In the genomic region with DNA sequence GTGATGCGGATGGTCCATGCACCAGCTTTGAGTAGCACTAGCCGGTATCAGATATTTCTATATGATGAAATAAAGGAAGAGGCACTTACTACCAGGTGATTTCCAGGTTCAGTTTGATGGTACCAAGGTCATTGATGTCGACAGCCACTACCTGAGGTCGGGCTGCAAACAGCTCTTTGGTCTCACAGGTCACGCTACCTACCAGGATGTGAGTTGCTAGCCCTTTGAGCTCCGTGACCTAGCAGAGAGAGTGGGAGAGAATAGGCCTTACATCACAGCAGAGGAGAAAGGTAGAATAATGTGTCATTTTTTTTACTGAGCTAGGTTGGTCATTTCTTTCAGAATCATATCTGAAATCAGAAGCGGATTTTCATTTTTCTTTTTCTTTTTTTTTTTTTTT, we compare ENCODE assay signal across 31 cellular contexts. TPM values are rescaled to one million over a fixed set of nuclear protein-coding genes. Genes with fewer than 3 reads are reported as not detected.
DNase-seq lines count a peak whose midpoint lies in the region; ATAC-seq, FAIRE-seq and TF ChIP-seq lines count a peak whose summit lies in the region.
"Had no signal": no experiment of that assay in that cellular context is flagged by ENCODE, and none has a peak within 500 bp of the region (broad histone marks: within the 10 kb centered on the region; RNA-seq: fewer than 3 reads in every experiment).

No MANE protein-coding gene starts in this region.

- WGBS in HepG2 (ENCODE audit: low lambda C conversion rate), result 13% methylated on average over 7 of the region's 7 CpGs

- H3K27me3 Mint-ChIP-seq in activated naive CD4-positive, alpha-beta T cell treated with anti-CD3 and anti-CD28 coated beads, Interleukin-2, amount 10 ng/mL, durations not matched to agents 7 days and 5 days, result no peaks in the 10 kb centered on the region
- H3K27me3 Mint-ChIP-seq in T-helper 17 cell, result no peaks in the 10 kb centered on the region
- H3K27me3 Mint-ChIP-seq in stimulated activated naive B cell treated with anti-CD40 and anti-IgM and Interleukin-4, amounts not matched to agents 10 μg/mL and 1 μg/mL and 100 μg/mL, for 72 hours, result no peaks in the 10 kb centered on the region
- H3K27me3 Mint-ChIP-seq: activated CD8-positive, alpha-beta memory T cell treated with anti-CD3 and anti-CD28 coated beads, Interleukin-2, amount 10 ng/mL, durations not matched to agents 7 days and 5 days had no signal

- in situ Hi-C loops in HepG2 (cut with HindIII; ENCODE audit: extremely low pct_ligation_motif_present, low pct_unique_long_range_greater_than_20kb), result no loop called here

- no TSS peak for BruUV-seq in HepG2 (replicated peaks; lab: Mats Ljungman, UMichigan)

- H3K27me3 ChIP-seq in HepG2 (ENCODE audit: control insufficient read depth in 1 of 2, insufficient read depth in 2 of 2, low read length in 2 of 2), result peaks cover 0 to 5% of the 10 kb centered on the region in 2 experiments; a peak in 3 of 5 replicates
- no peaks in the 10 kb centered on the region for H3K27me3 ChIP-seq in colonic mucosa
- H3K27me3 ChIP-seq: BE2C, spleen had no signal

- H3K4me3 ChIP-seq in HepG2 (replicated peaks in 1 of 3; ENCODE audit: insufficient read depth in 1 of 3, low read depth in 2 of 3, low read length in 3 of 3), result no peak overlapping the region
- no peak overlapping the region for H3K4me3 ChIP-seq in colonic mucosa
- H3K4me3 ChIP-seq: spleen had no signal

- CTCF ChIA-PET in activated naive CD4-positive, alpha-beta T cell treated with anti-CD3 and anti-CD28 coated beads, Interleukin-2, amount 10 ng/mL, durations not matched to agents 7 days and 5 days (lab: Charles Lee), result interaction anchor here (0.7 to 0.8 kb wide), 2 partner anchors 16 to 168 kb away, joined by 3 to 4 read pairs; no protein-coding TSS in a partner anchor
- CTCF ChIA-PET in HepG2 (lab: Yijun Ruan, JAX; ENCODE audit: low intra/inter-chr PET ratio, low total read pairs), result no interaction called here

- FAIRE-seq in HepG2 (lab: Jason Lieb, UNC), result no peak
- FAIRE-seq: GM12892 had no signal

- POLR2A ChIA-PET in HepG2 (lab: Yijun Ruan, JAX), result interaction anchor here (0.6 kb wide), 1 partner anchor 8 kb away, joined by 3 read pairs; no protein-coding TSS in a partner anchor

- no peak overlapping the region for H3K9ac ChIP-seq in HepG2 (ENCODE audit: insufficient read depth, low read depth, low read length)
- no peak overlapping the region for H3K9ac ChIP-seq in colonic mucosa (ENCODE audit: low read depth in 2 of 2, low read length in 2 of 2)

- TF ChIP-seq RAD21 in HepG2 (CRISPR knock-in tag; IDR thresholded peaks at IDR 0.05), result no peak

- DNase-seq in activated naive CD4-positive, alpha-beta T cell treated with anti-CD3 and anti-CD28 coated beads, Interleukin-2, amount 10 ng/mL, durations not matched to agents 7 days and 5 days, result no peak
- DNase-seq in activated naive CD4-positive, alpha-beta T cell treated with Interleukin-2 at 50 U/mL for 16 hours, result no peak
- DNase-seq in T-helper 17 cell (no peak), HepG2 (ENCODE audit: low spot score) (peak; percentile 18), colonic mucosa (no peak), HCEC 1CT (no peak), HuH-7 (ENCODE audit: low spot score) (no peak)
- DNase-seq in stimulated activated naive B cell treated with anti-CD40 and anti-IgM and Interleukin-4, amounts not matched to agents 10 μg/mL and 1 μg/mL and 100 μg/mL, for 72 hours, result no peak
- DNase-seq: ACHN; activated CD8-positive, alpha-beta memory T cell treated with anti-CD3 and anti-CD28 coated beads, Interleukin-2, amount 10 ng/mL, durations not matched to agents 7 days and 5 days; BE2C; Caco-2; caudate nucleus; DMS53; erythroblast; H7; Kasumi-1; mammary epithelial cell; NCI-H2107; NCI-H345; NCI-H69; posterior cingulate gyrus; right cardiac atrium; SHP77; spleen; stimulated activated CD4-positive, alpha-beta T cell treated with anti-CD3 and anti-CD28 coated beads, Interleukin-2, amount 100 ng/mL, for 24 hours; substantia nigra; trophoblast cell had no signal

- no peaks in the 10 kb centered on the region for H3K79me2 ChIP-seq in HepG2 (ENCODE audit: insufficient read depth, low read length)

- H3K4me3 Mint-ChIP-seq in activated naive CD4-positive, alpha-beta T cell treated with anti-CD3 and anti-CD28 coated beads, Interleukin-2, amount 10 ng/mL, durations not matched to agents 7 days and 5 days, result no peak overlapping the region
- no peak overlapping the region for H3K4me3 Mint-ChIP-seq in T-helper 17 cell
- H3K4me3 Mint-ChIP-seq in stimulated activated naive B cell treated with anti-CD40 and anti-IgM and Interleukin-4, amounts not matched to agents 10 μg/mL and 1 μg/mL and 100 μg/mL, for 72 hours, result no peak overlapping the region
- H3K4me3 Mint-ChIP-seq: activated CD8-positive, alpha-beta memory T cell treated with anti-CD3 and anti-CD28 coated beads, Interleukin-2, amount 10 ng/mL, durations not matched to agents 7 days and 5 days had no signal

- H3K9me3 ChIP-seq in T-helper 17 cell (ENCODE audit: control insufficient read depth, low read length, poor library complexity, severe bottlenecking) (no peaks in the 10 kb centered on the region), HepG2 (ENCODE audit: low read length) (no peaks in the 10 kb centered on the region), colonic mucosa (no peaks in the 10 kb centered on the region)
- H3K9me3 ChIP-seq: BE2C, Caco-2, spleen had no signal

- no peak overlapping the region for H2AFZ ChIP-seq in HepG2 (ENCODE audit: low read length)

- H3K36me3 ChIP-seq in HepG2 (replicated peaks in 1 of 2; ENCODE audit: control insufficient read depth in 1 of 2, insufficient read depth in 2 of 2, low read length in 2 of 2) (no peaks in the 10 kb centered on the region), colonic mucosa (no peaks in the 10 kb centered on the region)
- H3K36me3 ChIP-seq: BE2C had no signal

- peak overlapping the region; percentile 69 for H3K27ac Mint-ChIP-seq in activated naive CD4-positive, alpha-beta T cell treated with anti-CD3 and anti-CD28 coated beads, Interleukin-2, amount 10 ng/mL, durations not matched to agents 7 days and 5 days
- H3K27ac Mint-ChIP-seq in T-helper 17 cell, result peak overlapping the region; percentile 83
- H3K27ac Mint-ChIP-seq in stimulated activated naive B cell treated with anti-CD40 and anti-IgM and Interleukin-4, amounts not matched to agents 10 μg/mL and 1 μg/mL and 100 μg/mL, for 72 hours, result peak overlapping the region; percentile 82
- H3K27ac Mint-ChIP-seq: activated CD8-positive, alpha-beta memory T cell treated with anti-CD3 and anti-CD28 coated beads, Interleukin-2, amount 10 ng/mL, durations not matched to agents 7 days and 5 days had no signal

- intact Hi-C loops in HepG2 (cut with micrococcal nuclease; ENCODE audit: unreplicated experiment), result no loop called here
- intact Hi-C loops in colonic mucosa (cut with DNase I), result no loop called here

- peaks cover 90% of the 10 kb centered on the region for H3K36me3 Mint-ChIP-seq in activated naive CD4-positive, alpha-beta T cell treated with anti-CD3 and anti-CD28 coated beads, Interleukin-2, amount 10 ng/mL, durations not matched to agents 7 days and 5 days
- H3K36me3 Mint-ChIP-seq in T-helper 17 cell (ENCODE audit: low read depth), result peaks cover 8% of the 10 kb centered on the region
- peaks cover 35 to 56% of the 10 kb centered on the region in 2 donors for H3K36me3 Mint-ChIP-seq in stimulated activated naive B cell treated with anti-CD40 and anti-IgM and Interleukin-4, amounts not matched to agents 10 μg/mL and 1 μg/mL and 100 μg/mL, for 72 hours

- H3K4me1 Mint-ChIP-seq in activated naive CD4-positive, alpha-beta T cell treated with anti-CD3 and anti-CD28 coated beads, Interleukin-2, amount 10 ng/mL, durations not matched to agents 7 days and 5 days, result peaks cover 24% of the 10 kb centered on the region
- H3K4me1 Mint-ChIP-seq in T-helper 17 cell, result peaks cover 28% of the 10 kb centered on the region
- peaks cover 14 to 49% of the 10 kb centered on the region in 2 donors for H3K4me1 Mint-ChIP-seq in stimulated activated naive B cell treated with anti-CD40 and anti-IgM and Interleukin-4, amounts not matched to agents 10 μg/mL and 1 μg/mL and 100 μg/mL, for 72 hours
- H3K4me1 Mint-ChIP-seq: activated CD8-positive, alpha-beta memory T cell treated with anti-CD3 and anti-CD28 coated beads, Interleukin-2, amount 10 ng/mL, durations not matched to agents 7 days and 5 days had no signal

- TF ChIP-seq CTCF in HepG2 (CRISPR knock-in tag; IDR thresholded peaks at IDR 0.05) (no peak), colonic mucosa (IDR thresholded peaks at IDR 0.05) (no peak)

- TF ChIP-seq EP300 in HepG2 (IDR thresholded peaks at IDR 0.05; ENCODE audit: low read depth in 2 of 2, low read length in 2 of 2) (no peak), HepG2 (CRISPR knock-in tag; IDR thresholded peaks at IDR 0.05; ENCODE audit: borderline replicate concordance) (no peak)

- H3K4me2 ChIP-seq in HepG2 (ENCODE audit: low read depth, low read length), result no peak overlapping the region

- no peak overlapping the region for H3K27ac ChIP-seq in HepG2 (ENCODE audit: extremely low read length, insufficient read depth, low read length)
- H3K27ac ChIP-seq in colonic mucosa, result no peak overlapping the region

- H4K20me1 ChIP-seq in HepG2 (ENCODE audit: insufficient read depth, low read length), result no peaks in the 10 kb centered on the region

- ATAC-seq in T-helper 17 cell, result no peak
- ATAC-seq in HepG2, result peak; percentile 74
- no peak for ATAC-seq in stimulated activated naive B cell treated with anti-CD40 and anti-IgM and Interleukin-4, amounts not matched to agents 10 μg/mL and 1 μg/mL and 100 μg/mL, for 72 hours (replicated peaks)
- ATAC-seq: activated CD8-positive, alpha-beta memory T cell treated with anti-CD3 and anti-CD28 coated beads, Interleukin-2, amount 10 ng/mL, durations not matched to agents 7 days and 5 days; Panc1; right cardiac atrium had no signal

- H3K9me3 Mint-ChIP-seq in activated naive CD4-positive, alpha-beta T cell treated with anti-CD3 and anti-CD28 coated beads, Interleukin-2, amount 10 ng/mL, durations not matched to agents 7 days and 5 days, result no peaks in the 10 kb centered on the region
- no peaks in the 10 kb centered on the region for H3K9me3 Mint-ChIP-seq in stimulated activated naive B cell treated with anti-CD40 and anti-IgM and Interleukin-4, amounts not matched to agents 10 μg/mL and 1 μg/mL and 100 μg/mL, for 72 hours

- H3K4me1 ChIP-seq in HepG2 (ENCODE audit: insufficient read depth, low read length), result peaks cover 7% of the 10 kb centered on the region; the same call in 1 of the 2 replicates
- no peaks in the 10 kb centered on the region for H3K4me1 ChIP-seq in colonic mucosa
- H3K4me1 ChIP-seq: BE2C, Caco-2 had no signal

- TF ChIP-seq POLR2A in HepG2 (IDR thresholded peaks at IDR 0.05; ENCODE audit: insufficient read depth in 1 of 2, low read depth in 2 of 2, low read length in 2 of 2), result no peak

RNA-seq across cellular contexts. Expression of a gene that starts 51.0 kb away (rescaled TPM):
- total RNA-seq in T-helper 17 cell (1 to 10 TPM; 1.1 to 2.7 TPM), HepG2 (2016; rRNA removed; fragmentation: Illumina TruSeq; extraction: Trizol) (not detected in 2 replicates), colonic mucosa (not detected)
- not detected in 2 replicates for total RNA-seq in HepG2 (2016; cell fraction: cytosol; rRNA removed; fragmentation: Illumina TruSeq; extraction: Trizol; ENCODE audit: low read depth)
- total RNA-seq in HepG2 (2016; cell fraction: insoluble cytoplasmic fraction; rRNA removed; fragmentation: Illumina TruSeq; extraction: Trizol), result not detected in 2 replicates
- total RNA-seq in HepG2 (2016; cell fraction: membrane; rRNA removed; fragmentation: Illumina TruSeq; extraction: Trizol), result not detected in 2 replicates
- total RNA-seq in HepG2 (2016; cell fraction: nucleus; rRNA removed; fragmentation: Illumina TruSeq; extraction: Trizol), result not detected in 2 replicates
- not detected in 2 replicates for polyA plus RNA-seq in HepG2 (2011; rRNA removed)
- not detected in 2 replicates for polyA plus RNA-seq in HepG2 (2011; cell fraction: cytosol; rRNA removed)
- not detected in 2 replicates for polyA plus RNA-seq in HepG2 (2011; cell fraction: nucleus; rRNA removed)
- not detected in 2 replicates for polyA plus RNA-seq in HepG2 (2012)
- polyA plus RNA-seq in HepG2 (2016; cell fraction: cytosol; fragmentation: Illumina TruSeq; extraction: Trizol; ENCODE audit: low read depth), result not detected in 2 replicates
- not detected in 2 replicates for polyA plus RNA-seq in HepG2 (2016; cell fraction: insoluble cytoplasmic fraction; fragmentation: Illumina TruSeq; extraction: Trizol; ENCODE audit: low read depth)
- polyA plus RNA-seq in HepG2 (2016; cell fraction: membrane; fragmentation: Illumina TruSeq; extraction: Trizol; ENCODE audit: low read depth), result not detected in 2 replicates
- not detected in 2 replicates for polyA plus RNA-seq in HepG2 (2016; cell fraction: nucleus; fragmentation: Illumina TruSeq; extraction: Trizol; ENCODE audit: insufficient read depth, low read depth)
- polyA minus RNA-seq in HepG2 (2011; rRNA and poly(A)+ RNA removed; ENCODE audit: low replicate concordance), result not detected in 2 replicates
- polyA minus RNA-seq in HepG2 (2011; cell fraction: cytosol; rRNA and poly(A)+ RNA removed), result not detected in 2 replicates
- not detected in 2 replicates for polyA minus RNA-seq in HepG2 (2011; cell fraction: nucleus; rRNA and poly(A)+ RNA removed)
- total RNA-seq: Caco-2, H7, mammary epithelial cell, right cardiac atrium had no signal
- polyA plus RNA-seq: adipose tissue, mammary epithelial cell, right cardiac atrium had no signal
